Comparison of ENCODE assay signal across 28 cellular contexts in genomic region chrX:134074151-134074550, GRCh38.
"Had no signal": no experiment of that assay in that cellular context is flagged by ENCODE, and none has a peak within 500 bp of the region (broad histone marks: within the 10 kb centered on the region; RNA-seq: fewer than 3 reads in every experiment).

No MANE protein-coding gene starts in this region.

- H3K9me3 ChIP-seq: suprapubic skin, tibial artery had no signal

- ATAC-seq: activated CD4-positive, CD25-positive, alpha-beta regulatory T cell treated with anti-CD3 and anti-CD28 coated beads, Interleukin-2, amount 50 U/mL, for 24 hours; left colon; naive thymus-derived CD4-positive, alpha-beta T cell; T-helper 17 cell had no signal

- H3K4me1 ChIP-seq: suprapubic skin, tibial artery had no signal

- H3K4me2 ChIP-seq: smooth muscle cell had no signal

- DNase-seq: activated CD4-positive, alpha-beta T cell treated with anti-CD3 and anti-CD28 coated beads for 48 hours; activated CD4-positive, alpha-beta T cell treated with anti-CD3 and anti-CD28 coated beads, Interleukin-2, amount 50 U/mL, for 48 hours; activated CD8-positive, alpha-beta memory T cell treated with anti-CD3 and anti-CD28 coated beads for 24 hours; activated effector memory CD4-positive, alpha-beta T cell treated with Interleukin-2 at 50 U/mL for 16 hours; activated naive CD4-positive, alpha-beta T cell treated with anti-CD3 and anti-CD28 coated beads for 36 hours; activated naive CD8-positive, alpha-beta T cell treated with anti-CD3 and anti-CD28 coated beads, Interleukin-2, amount 10 ng/mL, durations not matched to agents 7 days and 5 days; amygdala; dermis blood vessel endothelial cell; effector CD8-positive, alpha-beta T cell; foreskin fibroblast; head of caudate nucleus; hypothalamus; immature natural killer cell; kidney; left colon; midbrain; naive thymus-derived CD4-positive, alpha-beta T cell; ovary; retina; stimulated activated CD4-positive, alpha-beta T cell treated with anti-CD3 and anti-CD28 coated beads, Interleukin-1b, Interleukin-23, amount 100 ng/mL, for 48 hours; stimulated activated naive CD4-positive, alpha-beta T cell; T-helper 17 cell; T1000; tibial artery; WERI-Rb-1 had no signal

- H3K27me3 ChIP-seq: ovary, suprapubic skin, tibial artery had no signal

- H3K36me3 ChIP-seq: ovary, suprapubic skin, tibial artery, WERI-Rb-1 had no signal

- H3K27ac ChIP-seq: ovary, suprapubic skin, tibial artery, WERI-Rb-1 had no signal

- H3K4me3 ChIP-seq: ovary, smooth muscle cell, suprapubic skin, tibial artery had no signal
